11 cellular contexts compared by ENCODE assay signal in genomic region chr3:16481570-16481897, GRCh38. TPM values are rescaled to one million over a fixed set of nuclear protein-coding genes. Genes with fewer than 3 reads are reported as not detected.
DNase-seq lines count a peak whose midpoint lies in the region; ATAC-seq, FAIRE-seq and TF ChIP-seq lines count a peak whose summit lies in the region.
"Had no signal": no experiment of that assay in that cellular context is flagged by ENCODE, and none has a peak within 500 bp of the region (broad histone marks: within the 10 kb centered on the region; RNA-seq: fewer than 3 reads in every experiment).

No MANE protein-coding gene starts in this region.

- H3K4me3 ChIP-seq in cardiac muscle cell (no peak overlapping the region), transverse colon (no peak overlapping the region)
- H3K4me3 ChIP-seq: testis had no signal

- CTCF ChIA-PET in activated CD4-positive, alpha-beta memory T cell treated with anti-CD3 and anti-CD28 coated beads, Interleukin-2, amount 10 ng/mL, durations not matched to agents 7 days and 5 days (lab: Charles Lee), result interaction anchor here (1.0 to 1.2 kb wide), 5 partner anchors 13 to 30 kb away, joined by 3 to 6 read pairs (median 3); no protein-coding TSS in a partner anchor

- H3K36me3 ChIP-seq in cardiac muscle cell, result no peaks in the 10 kb centered on the region
- H3K36me3 ChIP-seq in transverse colon, result no peaks in the 10 kb centered on the region

- TF ChIP-seq CTCF in cardiac muscle cell (IDR thresholded peaks at IDR 0.05; ENCODE audit: low read depth, low read length) (no peak), transverse colon (IDR thresholded peaks at IDR 0.05) (no peak)

- WGBS in transverse colon (ENCODE audit: low coverage in 1 of 2), 2 donors, result 59 to 80% methylated on average over 1 to 3 of the region's 3 CpGs

- H3K4me3 Mint-ChIP-seq in activated CD4-positive, alpha-beta memory T cell treated with anti-CD3 and anti-CD28 coated beads, Interleukin-2, amount 10 ng/mL, durations not matched to agents 7 days and 5 days, result peak overlapping the region; percentile 12
- peak overlapping the region; percentile 68 for H3K4me3 Mint-ChIP-seq in memory B cell
- H3K4me3 Mint-ChIP-seq: endodermal cell had no signal

- in situ Hi-C loops in transverse colon (cut with MboI; ENCODE audit: low pct_ligation_motif_present in 1 of 4, low pct_unique_long_range_greater_than_20kb in 1 of 4, low sequenced_read_pairs in 3 of 4), result no loop called here

- peak overlapping the region; percentile 30 for H3K27ac ChIP-seq in cardiac muscle cell
- H3K27ac ChIP-seq in transverse colon, result peak overlapping the region; percentile 22 to 48 (median 35)
- H3K27ac ChIP-seq: testis had no signal

- DNase-seq in cardiac muscle cell (ENCODE audit: low read depth in 1 of 2, low spot score in 1 of 2) (no peak), left cardiac atrium (no peak), memory B cell (ENCODE audit: low spot score in 2 of 2) (no peak), transverse colon (no peak), GM12892 (ENCODE audit: insufficient read length) (no peak), left lobe of liver (ENCODE audit: low spot score) (no peak)
- no peak for DNase-seq in activated CD4-positive, alpha-beta memory T cell treated with anti-CD3 and anti-CD28 coated beads, Interleukin-2, amount 10 ng/mL, durations not matched to agents 7 days and 5 days
- no peak for DNase-seq in NK-92 treated with Interleukin-12 subunit alpha and Interleukin-12 subunit beta, amount 100 ng/mL, for 24 hours (lab: John Stamatoyannopoulos, UW)
- DNase-seq: NCI-H1105 treated with DMSO at 0.1 percent for 48 hours, testis had no signal

- H3K27me3 Mint-ChIP-seq in activated CD4-positive, alpha-beta memory T cell treated with anti-CD3 and anti-CD28 coated beads, Interleukin-2, amount 10 ng/mL, durations not matched to agents 7 days and 5 days, result no peaks in the 10 kb centered on the region
- H3K27me3 Mint-ChIP-seq in memory B cell, result peaks cover 3% of the 10 kb centered on the region

- TF ChIP-seq POLR2A in transverse colon (IDR thresholded peaks at IDR 0.05) (no peak), GM12892 (IDR thresholded peaks at IDR 0.05; ENCODE audit: low read depth, low read length) (no peak)

- intact Hi-C loops in left cardiac atrium (cut with DNase I), result no loop called here
- intact Hi-C loops in transverse colon (cut with DNase I; ENCODE audit: low total_unique reads), result no loop called here

- H3K9me3 ChIP-seq in cardiac muscle cell (ENCODE audit: low read depth) (no peaks in the 10 kb centered on the region), transverse colon (no peaks in the 10 kb centered on the region)
- H3K9me3 ChIP-seq: testis had no signal

- H3K27me3 ChIP-seq in cardiac muscle cell (no peaks in the 10 kb centered on the region), transverse colon (no peaks in the 10 kb centered on the region)
- H3K27me3 ChIP-seq: testis had no signal

- FAIRE-seq in GM12892 (lab: Jason Lieb, UNC), result no peak

- peaks cover 10% of the 10 kb centered on the region for H3K4me1 ChIP-seq in cardiac muscle cell (ENCODE audit: low read depth)
- H3K4me1 ChIP-seq in transverse colon, result peaks cover 3 to 46% (median 13%) of the 10 kb centered on the region in 4 donors
- H3K4me1 ChIP-seq: testis had no signal

- H3K27ac Mint-ChIP-seq in activated CD4-positive, alpha-beta memory T cell treated with anti-CD3 and anti-CD28 coated beads, Interleukin-2, amount 10 ng/mL, durations not matched to agents 7 days and 5 days, result peak overlapping the region; percentile 76
- peak overlapping the region; percentile 87 for H3K27ac Mint-ChIP-seq in memory B cell
- H3K27ac Mint-ChIP-seq: endodermal cell had no signal

- H3K4me1 Mint-ChIP-seq in activated CD4-positive, alpha-beta memory T cell treated with anti-CD3 and anti-CD28 coated beads, Interleukin-2, amount 10 ng/mL, durations not matched to agents 7 days and 5 days, result peaks cover 67% of the 10 kb centered on the region
- peaks cover 34% of the 10 kb centered on the region for H3K4me1 Mint-ChIP-seq in memory B cell

- no peak for TF ChIP-seq EP300 in transverse colon (IDR thresholded peaks at IDR 0.05; ENCODE audit: low read depth)

- POLR2A ChIA-PET in activated CD4-positive, alpha-beta memory T cell treated with anti-CD3 and anti-CD28 coated beads, Interleukin-2, amount 10 ng/mL, durations not matched to agents 7 days and 5 days (lab: Charles Lee), result interaction anchor here (1.8 to 3.9 kb wide), 3 partner anchors 28 to 35 kb away, joined by 4 to 31 read pairs (median 5); partner anchors contain the start of gene RFTN1

- H3K36me3 Mint-ChIP-seq in activated CD4-positive, alpha-beta memory T cell treated with anti-CD3 and anti-CD28 coated beads, Interleukin-2, amount 10 ng/mL, durations not matched to agents 7 days and 5 days (ENCODE audit: low read depth), result peaks cover 75% of the 10 kb centered on the region
- peaks cover 3% of the 10 kb centered on the region for H3K36me3 Mint-ChIP-seq in memory B cell

- H3K9me3 Mint-ChIP-seq in activated CD4-positive, alpha-beta memory T cell treated with anti-CD3 and anti-CD28 coated beads, Interleukin-2, amount 10 ng/mL, durations not matched to agents 7 days and 5 days, result no peaks in the 10 kb centered on the region
- peaks cover 2% of the 10 kb centered on the region for H3K9me3 Mint-ChIP-seq in memory B cell
- H3K9me3 Mint-ChIP-seq: endodermal cell had no signal

- ATAC-seq in left cardiac atrium (no peak), memory B cell (ENCODE audit: low read depth) (no peak), left lobe of liver (no peak)

RNA-seq across cellular contexts. Expression of gene RFTN1, which starts 32.0 kb away (rescaled TPM):
- total RNA-seq in cardiac muscle cell, result 42.4 and 50.8 TPM in 2 replicates
- 30.6 and 46.1 TPM in 2 replicates for polyA plus RNA-seq in cardiac muscle cell
- total RNA-seq in left cardiac atrium, result 10 to 100 TPM; 28.0 to 28.8 TPM
- 10 to 100 TPM; 74.9 to 75.1 TPM for total RNA-seq in activated CD4-positive, alpha-beta memory T cell treated with anti-CD3 and anti-CD28 coated beads, Interleukin-2, amount 10 ng/mL, durations not matched to agents 7 days and 5 days
- total RNA-seq in transverse colon, result 10 to 100 TPM in 3 of 4 donors, 1 to 10 TPM in 1; 6.7 to 25.7 (median 15.7) TPM
- 163 TPM for polyA plus RNA-seq in GM12892 (2012; ENCODE audit: missing spikeins)
- total RNA-seq in left lobe of liver, result 20.9 TPM
